Comparison of ENCODE assay signal across 1 cellular context in the genomic region with DNA sequence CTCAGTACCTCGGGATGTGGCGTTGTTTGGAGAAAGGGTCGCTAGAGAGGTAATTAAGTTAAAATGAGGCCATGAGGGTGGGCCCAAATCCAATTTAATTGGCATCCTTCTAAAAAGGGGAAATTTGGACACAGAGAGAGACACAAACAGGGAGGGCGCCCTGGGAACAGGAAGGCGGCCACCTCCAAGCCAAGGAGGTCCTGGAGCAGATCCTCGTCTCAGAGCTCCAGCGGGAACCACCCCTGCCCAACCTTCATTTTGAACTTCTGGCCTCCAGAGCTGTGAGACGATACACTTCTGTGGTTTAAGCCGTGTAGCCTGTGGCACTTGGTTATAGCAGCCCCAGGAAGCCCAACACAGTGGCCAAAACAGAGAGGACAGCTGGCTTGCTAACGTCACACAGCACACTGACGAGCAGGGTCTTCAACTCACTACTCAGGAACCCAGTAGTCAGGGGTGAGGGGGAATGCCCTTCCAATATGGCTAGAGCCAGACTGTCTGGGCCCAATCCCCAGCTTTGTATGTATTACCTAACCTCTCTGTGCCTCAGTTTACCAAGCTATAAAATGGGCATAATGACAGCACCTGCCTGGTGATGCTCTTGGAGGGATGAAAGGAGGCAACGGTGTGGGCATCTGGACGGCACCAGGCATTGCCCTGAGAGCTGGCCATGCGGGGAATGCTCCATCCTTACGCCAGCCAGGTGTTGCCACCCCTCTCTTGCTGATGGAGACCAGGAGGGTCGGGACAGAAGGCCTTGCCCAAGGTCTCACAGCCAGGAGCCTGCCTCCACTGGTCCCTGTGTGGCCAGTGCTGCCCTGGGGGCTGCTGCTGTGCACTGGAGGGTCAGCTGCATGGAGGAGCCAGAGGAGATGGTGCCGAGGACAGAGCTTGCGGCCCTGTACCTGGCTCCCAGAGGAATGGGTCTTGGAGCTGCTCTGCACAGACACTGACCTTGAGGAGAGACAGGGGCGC.
TF ChIP-seq lines count a peak whose summit lies in the region.

No MANE protein-coding gene starts in this region.

TF ChIP-seq in SK-N-SH, 30 proteins besides CTCF, POLR2A, EP300 and RAD21:
- TF ChIP-seq TCF12 (IDR thresholded peaks at IDR 0.05) (no peak), GABPA (IDR thresholded peaks at IDR 0.05; ENCODE audit: low read depth) (no peak), ELF1 (IDR thresholded peaks at IDR 0.05) (no peak), YY1 (IDR thresholded peaks at IDR 0.05; ENCODE audit: low read depth) (no peak), ZBTB33 (IDR thresholded peaks at IDR 0.05; ENCODE audit: borderline replicate concordance, low read depth) (no peak), FOXJ3 (CRISPR knock-in tag; IDR thresholded peaks at IDR 0.05) (no peak), USF2 (IDR thresholded peaks at IDR 0.05; ENCODE audit: borderline replicate concordance, low read depth, low read length) (no peak), PBX3 (IDR thresholded peaks at IDR 0.05) (no peak), RFX5 (IDR thresholded peaks at IDR 0.05; ENCODE audit: low read length) (no peak), POLR2AphosphoS5 (IDR thresholded peaks at IDR 0.05; ENCODE audit: low read depth, low read length) (no peak), RCOR1 (IDR thresholded peaks at IDR 0.05; ENCODE audit: low read length) (no peak), MEF2A (IDR thresholded peaks at IDR 0.05; ENCODE audit: borderline replicate concordance, low read depth) (no peak), RXRA (IDR thresholded peaks at IDR 0.05; ENCODE audit: borderline replicate concordance, low read depth) (no peak)
- TF ChIP-seq, protein P1, sequence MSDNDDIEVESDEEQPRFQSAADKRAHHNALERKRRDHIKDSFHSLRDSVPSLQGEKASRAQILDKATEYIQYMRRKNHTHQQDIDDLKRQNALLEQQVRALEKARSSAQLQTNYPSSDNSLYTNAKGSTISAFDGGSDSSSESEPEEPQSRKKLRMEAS (IDR thresholded peaks at IDR 0.05; ENCODE audit: low read depth), result no peak
- TF ChIP-seq, protein P2, sequence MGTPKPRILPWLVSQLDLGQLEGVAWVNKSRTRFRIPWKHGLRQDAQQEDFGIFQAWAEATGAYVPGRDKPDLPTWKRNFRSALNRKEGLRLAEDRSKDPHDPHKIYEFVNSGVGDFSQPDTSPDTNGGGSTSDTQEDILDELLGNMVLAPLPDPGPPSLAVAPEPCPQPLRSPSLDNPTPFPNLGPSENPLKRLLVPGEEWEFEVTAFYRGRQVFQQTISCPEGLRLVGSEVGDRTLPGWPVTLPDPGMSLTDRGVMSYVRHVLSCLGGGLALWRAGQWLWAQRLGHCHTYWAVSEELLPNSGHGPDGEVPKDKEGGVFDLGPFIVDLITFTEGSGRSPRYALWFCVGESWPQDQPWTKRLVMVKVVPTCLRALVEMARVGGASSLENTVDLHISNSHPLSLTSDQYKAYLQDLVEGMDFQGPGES (IDR thresholded peaks at IDR 0.05; ENCODE audit: low read depth, low read length), result no peak
TF ChIP-seq in SK-N-SH: peak in this region for 0.
